ENCODE assay signal across 1 cellular context in genomic region chr20:50308166-50308512, GRCh38.
TF ChIP-seq lines count a peak whose summit lies in the region.

No MANE protein-coding gene starts in this region.

TF ChIP-seq in HepG2, 621 proteins besides CTCF, POLR2A, EP300 and RAD21 (continued from another document):
- TF ChIP-seq THAP8 (CRISPR knock-in tag; IDR thresholded peaks at IDR 0.05; ENCODE audit: borderline replicate concordance): no peak
